ENCODE assay signal across 2 cellular contexts in the genomic region with DNA sequence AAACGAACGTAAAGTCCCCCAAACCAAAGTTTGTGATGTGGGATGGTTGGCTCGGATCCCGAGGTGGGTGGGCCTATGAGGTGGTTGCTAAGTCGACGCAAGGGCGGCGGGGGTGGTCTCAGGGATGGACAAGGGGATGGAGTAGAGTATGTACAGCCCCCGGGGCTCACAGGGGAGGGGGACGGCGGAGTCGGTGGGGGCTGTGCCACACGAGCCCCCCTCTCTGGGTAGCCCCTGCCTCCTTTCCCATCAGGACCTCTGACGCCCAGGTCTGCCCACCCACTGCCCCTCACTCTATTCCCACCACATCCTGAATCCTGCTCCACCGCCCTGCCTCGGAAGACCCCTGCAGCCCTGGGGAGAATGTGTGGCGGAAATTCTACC.
TF ChIP-seq lines count a peak whose summit lies in the region.

No MANE protein-coding gene starts in this region.

TF ChIP-seq in SK-N-SH, 30 proteins besides CTCF, POLR2A, EP300 and RAD21 (continued from another document):
- TF ChIP-seq, protein P1, sequence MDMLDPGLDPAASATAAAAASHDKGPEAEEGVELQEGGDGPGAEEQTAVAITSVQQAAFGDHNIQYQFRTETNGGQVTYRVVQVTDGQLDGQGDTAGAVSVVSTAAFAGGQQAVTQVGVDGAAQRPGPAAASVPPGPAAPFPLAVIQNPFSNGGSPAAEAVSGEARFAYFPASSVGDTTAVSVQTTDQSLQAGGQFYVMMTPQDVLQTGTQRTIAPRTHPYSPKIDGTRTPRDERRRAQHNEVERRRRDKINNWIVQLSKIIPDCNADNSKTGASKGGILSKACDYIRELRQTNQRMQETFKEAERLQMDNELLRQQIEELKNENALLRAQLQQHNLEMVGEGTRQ (IDR thresholded peaks at IDR 0.05; ENCODE audit: borderline replicate concordance, low read depth, low read length), result no peak
- TF ChIP-seq, protein P2, sequence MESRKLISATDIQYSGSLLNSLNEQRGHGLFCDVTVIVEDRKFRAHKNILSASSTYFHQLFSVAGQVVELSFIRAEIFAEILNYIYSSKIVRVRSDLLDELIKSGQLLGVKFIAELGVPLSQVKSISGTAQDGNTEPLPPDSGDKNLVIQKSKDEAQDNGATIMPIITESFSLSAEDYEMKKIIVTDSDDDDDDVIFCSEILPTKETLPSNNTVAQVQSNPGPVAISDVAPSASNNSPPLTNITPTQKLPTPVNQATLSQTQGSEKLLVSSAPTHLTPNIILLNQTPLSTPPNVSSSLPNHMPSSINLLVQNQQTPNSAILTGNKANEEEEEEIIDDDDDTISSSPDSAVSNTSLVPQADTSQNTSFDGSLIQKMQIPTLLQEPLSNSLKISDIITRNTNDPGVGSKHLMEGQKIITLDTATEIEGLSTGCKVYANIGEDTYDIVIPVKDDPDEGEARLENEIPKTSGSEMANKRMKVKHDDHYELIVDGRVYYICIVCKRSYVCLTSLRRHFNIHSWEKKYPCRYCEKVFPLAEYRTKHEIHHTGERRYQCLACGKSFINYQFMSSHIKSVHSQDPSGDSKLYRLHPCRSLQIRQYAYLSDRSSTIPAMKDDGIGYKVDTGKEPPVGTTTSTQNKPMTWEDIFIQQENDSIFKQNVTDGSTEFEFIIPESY (IDR thresholded peaks at IDR 0.05; ENCODE audit: borderline replicate concordance, low read depth), result no peak
- no peak for TF ChIP-seq EZH2phosphoT487 (IDR thresholded peaks at IDR 0.05; ENCODE audit: borderline replicate concordance, low read depth)
- TF ChIP-seq, protein P3, sequence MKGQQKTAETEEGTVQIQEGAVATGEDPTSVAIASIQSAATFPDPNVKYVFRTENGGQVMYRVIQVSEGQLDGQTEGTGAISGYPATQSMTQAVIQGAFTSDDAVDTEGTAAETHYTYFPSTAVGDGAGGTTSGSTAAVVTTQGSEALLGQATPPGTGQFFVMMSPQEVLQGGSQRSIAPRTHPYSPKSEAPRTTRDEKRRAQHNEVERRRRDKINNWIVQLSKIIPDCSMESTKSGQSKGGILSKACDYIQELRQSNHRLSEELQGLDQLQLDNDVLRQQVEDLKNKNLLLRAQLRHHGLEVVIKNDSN (IDR thresholded peaks at IDR 0.05; ENCODE audit: borderline replicate concordance, low read depth), result no peak
- TF ChIP-seq NFIC (IDR thresholded peaks at IDR 0.05; ENCODE audit: borderline replicate concordance), result no peak

TF ChIP-seq in SK-N-SH treated with all-trans-retinoic acid at 6 μM for 48 hours, 23 proteins besides CTCF, POLR2A, EP300 and RAD21:
- TF ChIP-seq, protein P4, sequence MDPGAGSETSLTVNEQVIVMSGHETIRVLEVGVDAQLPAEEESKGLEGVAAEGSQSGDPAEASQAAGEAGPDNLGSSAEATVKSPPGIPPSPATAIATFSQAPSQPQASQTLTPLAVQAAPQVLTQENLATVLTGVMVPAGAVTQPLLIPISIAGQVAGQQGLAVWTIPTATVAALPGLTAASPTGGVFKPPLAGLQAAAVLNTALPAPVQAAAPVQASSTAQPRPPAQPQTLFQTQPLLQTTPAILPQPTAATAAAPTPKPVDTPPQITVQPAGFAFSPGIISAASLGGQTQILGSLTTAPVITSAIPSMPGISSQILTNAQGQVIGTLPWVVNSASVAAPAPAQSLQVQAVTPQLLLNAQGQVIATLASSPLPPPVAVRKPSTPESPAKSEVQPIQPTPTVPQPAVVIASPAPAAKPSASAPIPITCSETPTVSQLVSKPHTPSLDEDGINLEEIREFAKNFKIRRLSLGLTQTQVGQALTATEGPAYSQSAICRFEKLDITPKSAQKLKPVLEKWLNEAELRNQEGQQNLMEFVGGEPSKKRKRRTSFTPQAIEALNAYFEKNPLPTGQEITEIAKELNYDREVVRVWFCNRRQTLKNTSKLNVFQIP (CRISPR knock-in tag; IDR thresholded peaks at IDR 0.05; ENCODE audit: borderline replicate concordance, low read depth), result no peak
- no peak for TF ChIP-seq ZNF70 (CRISPR knock-in tag; IDR thresholded peaks at IDR 0.05)
- TF ChIP-seq CSDC2 (CRISPR knock-in tag; IDR thresholded peaks at IDR 0.05), result no peak
- no peak for TF ChIP-seq OSR1 (CRISPR knock-in tag; IDR thresholded peaks at IDR 0.05)
- no peak for TF ChIP-seq ZNF565 (CRISPR knock-in tag; conservative IDR thresholded peaks at IDR 0.05; ENCODE audit: low read depth)
- no peak for TF ChIP-seq RARB (CRISPR knock-in tag; IDR thresholded peaks at IDR 0.05)
- TF ChIP-seq, protein P5, sequence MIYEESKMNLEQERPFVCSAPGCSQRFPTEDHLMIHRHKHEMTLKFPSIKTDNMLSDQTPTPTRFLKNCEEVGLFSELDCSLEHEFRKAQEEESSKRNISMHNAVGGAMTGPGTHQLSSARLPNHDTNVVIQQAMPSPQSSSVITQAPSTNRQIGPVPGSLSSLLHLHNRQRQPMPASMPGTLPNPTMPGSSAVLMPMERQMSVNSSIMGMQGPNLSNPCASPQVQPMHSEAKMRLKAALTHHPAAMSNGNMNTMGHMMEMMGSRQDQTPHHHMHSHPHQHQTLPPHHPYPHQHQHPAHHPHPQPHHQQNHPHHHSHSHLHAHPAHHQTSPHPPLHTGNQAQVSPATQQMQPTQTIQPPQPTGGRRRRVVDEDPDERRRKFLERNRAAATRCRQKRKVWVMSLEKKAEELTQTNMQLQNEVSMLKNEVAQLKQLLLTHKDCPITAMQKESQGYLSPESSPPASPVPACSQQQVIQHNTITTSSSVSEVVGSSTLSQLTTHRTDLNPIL (CRISPR knock-in tag; IDR thresholded peaks at IDR 0.05; ENCODE audit: low read depth), result no peak
- no peak for TF ChIP-seq ZC3H10 (CRISPR knock-in tag; IDR thresholded peaks at IDR 0.05)
- TF ChIP-seq, protein P6, sequence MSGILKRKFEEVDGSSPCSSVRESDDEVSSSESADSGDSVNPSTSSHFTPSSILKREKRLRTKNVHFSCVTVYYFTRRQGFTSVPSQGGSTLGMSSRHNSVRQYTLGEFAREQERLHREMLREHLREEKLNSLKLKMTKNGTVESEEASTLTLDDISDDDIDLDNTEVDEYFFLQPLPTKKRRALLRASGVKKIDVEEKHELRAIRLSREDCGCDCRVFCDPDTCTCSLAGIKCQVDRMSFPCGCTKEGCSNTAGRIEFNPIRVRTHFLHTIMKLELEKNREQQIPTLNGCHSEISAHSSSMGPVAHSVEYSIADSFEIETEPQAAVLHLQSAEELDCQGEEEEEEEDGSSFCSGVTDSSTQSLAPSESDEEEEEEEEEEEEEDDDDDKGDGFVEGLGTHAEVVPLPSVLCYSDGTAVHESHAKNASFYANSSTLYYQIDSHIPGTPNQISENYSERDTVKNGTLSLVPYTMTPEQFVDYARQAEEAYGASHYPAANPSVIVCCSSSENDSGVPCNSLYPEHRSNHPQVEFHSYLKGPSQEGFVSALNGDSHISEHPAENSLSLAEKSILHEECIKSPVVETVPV (CRISPR knock-in tag; IDR thresholded peaks at IDR 0.05), result no peak
- no peak for TF ChIP-seq BACH2 (CRISPR knock-in tag; IDR thresholded peaks at IDR 0.05; ENCODE audit: borderline replicate concordance)
- no peak for TF ChIP-seq TCF4 (CRISPR knock-in tag; IDR thresholded peaks at IDR 0.05; ENCODE audit: borderline replicate concordance)
- no peak for TF ChIP-seq TOX (CRISPR knock-in tag; IDR thresholded peaks at IDR 0.05; ENCODE audit: borderline replicate concordance)
- TF ChIP-seq, protein P7, sequence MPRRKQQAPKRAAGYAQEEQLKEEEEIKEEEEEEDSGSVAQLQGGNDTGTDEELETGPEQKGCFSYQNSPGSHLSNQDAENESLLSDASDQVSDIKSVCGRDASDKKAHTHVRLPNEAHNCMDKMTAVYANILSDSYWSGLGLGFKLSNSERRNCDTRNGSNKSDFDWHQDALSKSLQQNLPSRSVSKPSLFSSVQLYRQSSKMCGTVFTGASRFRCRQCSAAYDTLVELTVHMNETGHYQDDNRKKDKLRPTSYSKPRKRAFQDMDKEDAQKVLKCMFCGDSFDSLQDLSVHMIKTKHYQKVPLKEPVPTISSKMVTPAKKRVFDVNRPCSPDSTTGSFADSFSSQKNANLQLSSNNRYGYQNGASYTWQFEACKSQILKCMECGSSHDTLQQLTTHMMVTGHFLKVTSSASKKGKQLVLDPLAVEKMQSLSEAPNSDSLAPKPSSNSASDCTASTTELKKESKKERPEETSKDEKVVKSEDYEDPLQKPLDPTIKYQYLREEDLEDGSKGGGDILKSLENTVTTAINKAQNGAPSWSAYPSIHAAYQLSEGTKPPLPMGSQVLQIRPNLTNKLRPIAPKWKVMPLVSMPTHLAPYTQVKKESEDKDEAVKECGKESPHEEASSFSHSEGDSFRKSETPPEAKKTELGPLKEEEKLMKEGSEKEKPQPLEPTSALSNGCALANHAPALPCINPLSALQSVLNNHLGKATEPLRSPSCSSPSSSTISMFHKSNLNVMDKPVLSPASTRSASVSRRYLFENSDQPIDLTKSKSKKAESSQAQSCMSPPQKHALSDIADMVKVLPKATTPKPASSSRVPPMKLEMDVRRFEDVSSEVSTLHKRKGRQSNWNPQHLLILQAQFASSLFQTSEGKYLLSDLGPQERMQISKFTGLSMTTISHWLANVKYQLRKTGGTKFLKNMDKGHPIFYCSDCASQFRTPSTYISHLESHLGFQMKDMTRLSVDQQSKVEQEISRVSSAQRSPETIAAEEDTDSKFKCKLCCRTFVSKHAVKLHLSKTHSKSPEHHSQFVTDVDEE (CRISPR knock-in tag; IDR thresholded peaks at IDR 0.05), result no peak
- TF ChIP-seq SNAI2 (CRISPR knock-in tag; IDR thresholded peaks at IDR 0.05), result no peak
- TF ChIP-seq ISL1 (CRISPR knock-in tag; IDR thresholded peaks at IDR 0.05), result no peak
- no peak for TF ChIP-seq ZNF8 (CRISPR knock-in tag; IDR thresholded peaks at IDR 0.05)
